ENCODE assay signal across 28 cellular contexts in genomic region chr1:222097646-222098045, GRCh38.
DNase-seq lines count a peak whose midpoint lies in the region; ATAC-seq and TF ChIP-seq lines count a peak whose summit lies in the region.
"Had no signal": no experiment of that assay in that cellular context is flagged by ENCODE, and none has a peak within 500 bp of the region (broad histone marks: within the 10 kb centered on the region; RNA-seq: fewer than 3 reads in every experiment).

No MANE protein-coding gene starts in this region.

- CTCF ChIA-PET in mammary epithelial cell (lab: Charles Lee; ENCODE audit: low non-redundant PET), result interaction anchor here (0.6 kb wide), 1 partner anchor 41 kb away, joined by 3 read pairs; no protein-coding TSS in a partner anchor

- in situ Hi-C loops in mammary epithelial cell (cut with MboI; ENCODE audit: low sequenced_read_pairs in 2 of 2), result no loop called here

- H3K18ac ChIP-seq in trophoblast cell (ENCODE audit: low read length), result no peak overlapping the region

- no peaks in the 10 kb centered on the region for H3K79me1 ChIP-seq in trophoblast cell (ENCODE audit: low read length)

- no peak overlapping the region for H3K4ac ChIP-seq in trophoblast cell (ENCODE audit: low read depth, low read length)

- H3K36me3 ChIP-seq in mammary epithelial cell (ENCODE audit: insufficient read depth, low read length) (no peaks in the 10 kb centered on the region), trophoblast cell (ENCODE audit: control insufficient read depth in 1 of 2, insufficient read depth in 2 of 2, low read length in 2 of 2) (no peaks in the 10 kb centered on the region)
- H3K36me3 ChIP-seq: MG63, ovary, SJSA1, upper lobe of right lung had no signal

- no peak overlapping the region for H4K8ac ChIP-seq in trophoblast cell (ENCODE audit: low read depth, low read length)

- no peak overlapping the region for H4K91ac ChIP-seq in trophoblast cell (ENCODE audit: low read depth, low read length)

- DNase-seq in NCI-H82 (lab: John Stamatoyannopoulos, UW) (peak; percentile 19), NCI-H82 treated with DMSO at 0.1 percent for 48 hours (lab: John Stamatoyannopoulos, UW; ENCODE audit: unreplicated experiment) (no peak), mammary epithelial cell (peak; percentile 66), foreskin keratinocyte (peak; percentile 23 to 60), trophoblast cell (peak; percentile 58 to 66), EL (no peak), OCI-M2 (lab: John Stamatoyannopoulos, UW; ENCODE audit: unreplicated experiment) (no peak)
- DNase-seq: 8988T; activated CD4-positive, alpha-beta T cell treated with anti-CD3 and anti-CD28 coated beads, Interleukin-2, amount 10 ng/mL, durations not matched to agents 24 days and 14 days; activated CD8-positive, alpha-beta memory T cell treated with anti-CD3 and anti-CD28 coated beads for 24 hours; activated effector memory CD4-positive, alpha-beta T cell treated with Interleukin-2 at 50 U/mL for 16 hours; activated T-cell treated with anti-CD3 and anti-CD28 coated beads for 4 hours; CD4-positive, alpha-beta T cell; foreskin melanocyte; HFFc6; KBM-7; kidney glomerular epithelial cell; MG63; NCI-H1105 treated with DMSO at 0.1 percent for 48 hours; NCI-H2029; NCI-H524 treated with DMSO at 0.1 percent for 48 hours; ovary; small intestine; stimulated activated naive CD4-positive, alpha-beta T cell; upper lobe of right lung had no signal

- H3K14ac ChIP-seq in trophoblast cell (ENCODE audit: low read length), result no peak overlapping the region

- H3K4me3 ChIP-seq in mammary epithelial cell (replicated peaks in 1 of 3; ENCODE audit: insufficient read depth in 1 of 3, low read depth in 2 of 3, low read length in 3 of 3), result no peak overlapping the region
- H3K4me3 ChIP-seq in trophoblast cell (ENCODE audit: low read depth, low read length), result no peak overlapping the region
- H3K4me3 ChIP-seq: MG63, ovary, SJSA1, upper lobe of right lung had no signal

- no peak overlapping the region for H2BK5ac ChIP-seq in trophoblast cell (ENCODE audit: low read depth, low read length, poor library complexity)

- H3K4me1 ChIP-seq in mammary epithelial cell (ENCODE audit: insufficient read depth, low read length) (peaks cover 16% of the 10 kb centered on the region), foreskin keratinocyte (no peaks in the 10 kb centered on the region), trophoblast cell (ENCODE audit: control insufficient read depth in 1 of 2, insufficient read depth in 2 of 2, low read length in 2 of 2) (no peaks in the 10 kb centered on the region)
- H3K4me1 ChIP-seq: SJSA1, upper lobe of right lung had no signal

- TF ChIP-seq CTCF in mammary epithelial cell (conservative IDR thresholded peaks at IDR 0.05 in 1 of 2, IDR thresholded peaks at IDR 0.05 in 1 of 2; ENCODE audit: extremely low read depth in 1 of 2, insufficient read depth in 1 of 2, low read depth in 1 of 2, low read length in 2 of 2) (no peak), foreskin keratinocyte (conservative IDR thresholded peaks at IDR 0.05) (no peak)

- no peak overlapping the region for H3K27ac ChIP-seq in mammary epithelial cell (ENCODE audit: insufficient read depth, low read depth, low read length)
- H3K27ac ChIP-seq in foreskin keratinocyte, result no peak overlapping the region
- no peak overlapping the region for H3K27ac ChIP-seq in trophoblast cell (ENCODE audit: low read depth, low read length)
- H3K27ac ChIP-seq: ovary, SJSA1, upper lobe of right lung had no signal

- H3K23ac ChIP-seq in trophoblast cell (ENCODE audit: low read length), result no peak overlapping the region

- H3K27me3 ChIP-seq in mammary epithelial cell (ENCODE audit: insufficient read depth, low read length), result no peaks in the 10 kb centered on the region
- H3K27me3 ChIP-seq in foreskin keratinocyte, result peaks cover 3% of the 10 kb centered on the region
- H3K27me3 ChIP-seq in trophoblast cell (ENCODE audit: insufficient read depth, low read length), result no peaks in the 10 kb centered on the region
- H3K27me3 ChIP-seq: MG63, ovary, SJSA1, upper lobe of right lung had no signal

- H3K4me2 ChIP-seq in mammary epithelial cell (ENCODE audit: insufficient read depth, low read depth, low read length) (no peak overlapping the region), trophoblast cell (ENCODE audit: low read length) (no peak overlapping the region)

- intact Hi-C loops in mammary epithelial cell (cut with micrococcal nuclease), result no loop called here

- no peak overlapping the region for H2BK120ac ChIP-seq in trophoblast cell (ENCODE audit: insufficient read depth, low read length, poor library complexity)

- no peak overlapping the region for H2BK12ac ChIP-seq in trophoblast cell (ENCODE audit: low read length)

- no peak overlapping the region for H3K9ac ChIP-seq in mammary epithelial cell (ENCODE audit: insufficient read depth, low read length)
- no peak overlapping the region for H3K9ac ChIP-seq in trophoblast cell (ENCODE audit: low read length)

- H2AFZ ChIP-seq in mammary epithelial cell (ENCODE audit: low read depth, low read length) (no peak overlapping the region), trophoblast cell (ENCODE audit: insufficient read depth, low read length, poor library complexity) (no peak overlapping the region)

- H2AK5ac ChIP-seq in trophoblast cell (ENCODE audit: low read length), result no peak overlapping the region

- WGBS in mammary epithelial cell (ENCODE audit: low coverage, missing lambda C conversion rate), result 82% methylated on average over 3 of the region's 3 CpGs
- no CpG with 5 or more reads among the region's 3 CpGs for WGBS in trophoblast cell (ENCODE audit: extremely low coverage, insufficient coverage, insufficient read length)

- dilution Hi-C loops in mammary epithelial cell (cut with HindIII; ENCODE audit: low sequenced_read_pairs), result loop anchor here (5.0 kb wide), 2 partner anchors 35 to 50 kb away; no protein-coding TSS in a partner anchor

- BruUV-seq in mammary epithelial cell (replicated peaks; lab: Mats Ljungman, UMichigan), result TSS peak; percentile 92

- no peak overlapping the region for H4K12ac ChIP-seq in trophoblast cell (ENCODE audit: low read depth, low read length)

- no peaks in the 10 kb centered on the region for H3K79me2 ChIP-seq in mammary epithelial cell (ENCODE audit: insufficient read depth, low read length)
- H3K79me2 ChIP-seq in trophoblast cell (ENCODE audit: control insufficient read depth, insufficient read depth, low read length, poor library complexity), result no peaks in the 10 kb centered on the region

- H3K9me3 ChIP-seq in mammary epithelial cell (replicated peaks; ENCODE audit: insufficient read depth, low read length) (no peaks in the 10 kb centered on the region), trophoblast cell (ENCODE audit: insufficient read depth, low read depth, low read length) (no peaks in the 10 kb centered on the region)
- H3K9me3 ChIP-seq: ovary, SJSA1, upper lobe of right lung had no signal

- no peaks in the 10 kb centered on the region for H4K20me1 ChIP-seq in mammary epithelial cell (ENCODE audit: insufficient read depth, low read length)

- ATAC-seq in foreskin keratinocyte, result peak; percentile 58
- ATAC-seq in activated CD4-positive, CD25-positive, alpha-beta regulatory T cell treated with anti-CD3 and anti-CD28 coated beads, Interleukin-2, amount 50 U/mL, for 24 hours, result no peak
- ATAC-seq: activated naive CD4-positive, alpha-beta T cell treated with anti-CD3 and anti-CD28 coated beads, Interleukin-2, amount 50 U/mL, for 72 hours; upper lobe of right lung had no signal

Comparison
In these comparisons a context has a peak if more than half of its experiments do, and no peak if none do; other contexts are left out.
1. DNase-seq: peak in NCI-H82 (single experiment), mammary epithelial cell (single experiment), foreskin keratinocyte (2 of 2) and trophoblast cell (2 of 2); none in NCI-H82 treated with DMSO at 0.1 percent for 48 hours (single experiment), EL (single experiment) and OCI-M2 (single experiment).